In genomic region chr2:207446653-207447052, GRCh38 we compare ENCODE assay signal across 2 cellular contexts.
TF ChIP-seq lines count a peak whose summit lies in the region.

No MANE protein-coding gene starts in this region.

TF ChIP-seq in WTC11, 78 proteins besides CTCF, POLR2A, EP300 and RAD21:
- TF ChIP-seq ESRRA (CRISPR knock-in tag; IDR thresholded peaks at IDR 0.05; ENCODE audit: borderline replicate concordance) (no peak), MYBL2 (CRISPR knock-in tag; IDR thresholded peaks at IDR 0.05) (no peak), OVOL2 (CRISPR knock-in tag; IDR thresholded peaks at IDR 0.05; ENCODE audit: borderline replicate concordance) (no peak), NFYB (CRISPR knock-in tag; conservative IDR thresholded peaks at IDR 0.05; ENCODE audit: low read depth) (no peak), ZNF423 (CRISPR knock-in tag; IDR thresholded peaks at IDR 0.05) (no peak), ZNF121 (CRISPR knock-in tag; IDR thresholded peaks at IDR 0.05) (no peak)

TF ChIP-seq in H1, 55 proteins besides CTCF, POLR2A, EP300 and RAD21:
- TF ChIP-seq YY1 (IDR thresholded peaks at IDR 0.05; ENCODE audit: low read depth, low read length) (no peak), TEAD4 (IDR thresholded peaks at IDR 0.05; ENCODE audit: low read depth, low read length) (no peak), GABPA (IDR thresholded peaks at IDR 0.05; ENCODE audit: borderline replicate concordance, insufficient read depth, low read length) (no peak), CHD1 (IDR thresholded peaks at IDR 0.05; ENCODE audit: low read depth, low read length) (no peak), BCL11A (IDR thresholded peaks at IDR 0.05; ENCODE audit: low read depth in 2 of 2, low read length in 2 of 2) (no peak), EGR1 (IDR thresholded peaks at IDR 0.05; ENCODE audit: borderline replicate concordance, low read depth, low read length) (no peak), ATF3 (IDR thresholded peaks at IDR 0.05; ENCODE audit: insufficient read depth, low read depth, low read length) (no peak), MAX (IDR thresholded peaks at IDR 0.05) (no peak), RBBP5 (IDR thresholded peaks at IDR 0.05; ENCODE audit: borderline replicate concordance, low read depth, low read length) (no peak), PHF8 (conservative IDR thresholded peaks at IDR 0.05; ENCODE audit: low read depth, low read length) (no peak), KDM4A (IDR thresholded peaks at IDR 0.05; ENCODE audit: low read depth, low read length, severe bottlenecking) (no peak), NANOG (IDR thresholded peaks at IDR 0.05; ENCODE audit: insufficient read depth, low read depth, low read length, poor library complexity, severe bottlenecking) (no peak), POLR2AphosphoS5 (IDR thresholded peaks at IDR 0.05; ENCODE audit: low read depth, low read length) (no peak), TBP (IDR thresholded peaks at IDR 0.05; ENCODE audit: low read depth, low read length) (no peak), SP2 (IDR thresholded peaks at IDR 0.05; ENCODE audit: low read length) (no peak), EZH2 (IDR thresholded peaks at IDR 0.05; ENCODE audit: low read depth, low read length, severe bottlenecking) (no peak), CHD7 (IDR thresholded peaks at IDR 0.05; ENCODE audit: insufficient replicate concordance, low read length) (no peak), CTBP2 (IDR thresholded peaks at IDR 0.05; ENCODE audit: borderline replicate concordance, insufficient read depth, insufficient read length, low read length) (no peak), NRF1 (IDR thresholded peaks at IDR 0.05; ENCODE audit: low read depth, low read length) (no peak)
- TF ChIP-seq, protein P1, sequence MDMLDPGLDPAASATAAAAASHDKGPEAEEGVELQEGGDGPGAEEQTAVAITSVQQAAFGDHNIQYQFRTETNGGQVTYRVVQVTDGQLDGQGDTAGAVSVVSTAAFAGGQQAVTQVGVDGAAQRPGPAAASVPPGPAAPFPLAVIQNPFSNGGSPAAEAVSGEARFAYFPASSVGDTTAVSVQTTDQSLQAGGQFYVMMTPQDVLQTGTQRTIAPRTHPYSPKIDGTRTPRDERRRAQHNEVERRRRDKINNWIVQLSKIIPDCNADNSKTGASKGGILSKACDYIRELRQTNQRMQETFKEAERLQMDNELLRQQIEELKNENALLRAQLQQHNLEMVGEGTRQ (IDR thresholded peaks at IDR 0.05; ENCODE audit: low read length), result no peak
TF ChIP-seq in H1: peak in this region for 0.
